In the genomic region with DNA sequence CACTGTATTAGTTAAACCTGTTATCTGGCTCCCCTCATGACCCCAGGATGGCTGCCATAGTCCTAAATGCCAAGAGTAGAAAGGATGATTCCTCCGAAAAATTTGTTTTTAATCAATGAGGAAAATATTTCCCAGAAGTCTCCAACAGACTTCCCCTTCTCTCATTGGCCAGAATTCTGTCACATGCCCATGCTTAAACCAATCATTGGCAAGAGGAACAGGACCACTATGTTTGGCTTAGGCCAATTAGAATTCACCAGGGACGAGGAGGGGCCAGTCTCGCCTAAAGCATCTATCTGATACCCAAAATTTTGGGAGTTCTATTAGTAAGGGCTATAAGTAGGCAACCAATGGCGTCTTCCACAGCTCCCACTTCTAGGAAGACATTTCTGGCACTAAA, we compare ENCODE assay signal across 23 cellular contexts.
"Had no signal": no experiment of that assay in that cellular context is flagged by ENCODE, and none has a peak within 500 bp of the region (broad histone marks: within the 10 kb centered on the region; RNA-seq: fewer than 3 reads in every experiment).

No MANE protein-coding gene starts in this region.

- H3K27ac ChIP-seq: PC-9, RWPE1, SJCRH30, SK-N-MC had no signal

- H3K4me3 ChIP-seq: MG63, PC-9, SJCRH30, SK-N-MC had no signal

- H3K4me1 ChIP-seq: SJCRH30 had no signal

- H3K4me3 Mint-ChIP-seq: T-cell had no signal

- H3K9me3 ChIP-seq: SJCRH30 had no signal

- H3K27ac Mint-ChIP-seq: T-cell had no signal

- H3K9me3 Mint-ChIP-seq: T-cell had no signal

- H3K36me3 Mint-ChIP-seq: T-cell had no signal

- H3K27me3 ChIP-seq: MG63, SJCRH30 had no signal

- DNase-seq: Kasumi-1, MG63, NCI-H1048, NCI-H1092 treated with DMSO at 0.1 percent for 48 hours, NCI-H1105 treated with DMSO at 0.1 percent for 48 hours, NCI-H1436 treated with DMSO at 0.1 percent for 48 hours, NCI-H1694 treated with DMSO at 0.1 percent for 48 hours, NCI-H187 treated with DMSO at 0.1 percent for 48 hours, NCI-H2029, NCI-H2171 treated with DMSO at 0.1 percent for 48 hours, NCI-H2227 treated with DMSO at 0.1 percent for 48 hours, NCI-H345, NCI-H510A treated with DMSO at 0.1 percent for 48 hours, NCI-H524 treated with DMSO at 0.1 percent for 48 hours, NCI-H526 treated with DMSO at 0.1 percent for 48 hours, NCI-H774, PC-9, SHP77, SIG-M5, SJCRH30, T-cell had no signal

- H3K36me3 ChIP-seq: MG63, SJCRH30 had no signal
